1 cellular context compared by ENCODE assay signal in the genomic region with DNA sequence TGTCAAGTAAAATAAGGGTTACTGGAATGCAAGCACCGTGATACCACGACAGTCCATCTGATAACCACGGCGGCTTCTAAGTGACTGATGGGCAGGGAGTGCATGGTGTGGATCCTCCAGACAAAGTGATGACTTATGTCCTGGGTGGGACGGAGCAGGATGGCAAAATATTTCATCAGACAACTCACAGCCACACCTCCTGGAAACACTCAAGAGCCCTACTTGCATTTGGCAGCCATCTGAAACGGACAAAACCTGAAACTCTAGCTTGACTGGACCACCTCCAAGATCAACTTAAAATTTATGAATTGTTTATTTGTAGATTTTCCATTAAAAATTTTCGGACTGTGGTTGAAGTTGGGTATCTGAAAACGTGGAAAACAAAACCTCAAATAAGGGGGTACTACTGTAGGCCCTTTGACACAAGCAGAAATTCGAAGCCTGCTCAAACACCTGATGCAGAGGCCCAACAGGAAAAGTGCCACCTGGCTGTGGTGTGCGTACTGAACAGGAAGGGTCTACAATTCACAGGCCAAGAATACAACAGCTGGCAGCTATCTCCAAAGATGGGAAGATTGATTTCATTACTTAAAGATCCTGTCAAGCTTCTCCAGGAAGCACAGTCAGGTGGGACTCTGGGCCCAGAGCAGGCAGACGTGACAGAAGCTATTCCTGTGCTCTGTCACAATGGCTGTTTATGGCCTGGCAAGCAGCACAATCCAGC.
TF ChIP-seq lines count a peak whose summit lies in the region.

No MANE protein-coding gene starts in this region.

TF ChIP-seq in K562, 482 proteins besides CTCF, POLR2A, EP300 and RAD21 (continues in another document):
- TF ChIP-seq, protein P1, sequence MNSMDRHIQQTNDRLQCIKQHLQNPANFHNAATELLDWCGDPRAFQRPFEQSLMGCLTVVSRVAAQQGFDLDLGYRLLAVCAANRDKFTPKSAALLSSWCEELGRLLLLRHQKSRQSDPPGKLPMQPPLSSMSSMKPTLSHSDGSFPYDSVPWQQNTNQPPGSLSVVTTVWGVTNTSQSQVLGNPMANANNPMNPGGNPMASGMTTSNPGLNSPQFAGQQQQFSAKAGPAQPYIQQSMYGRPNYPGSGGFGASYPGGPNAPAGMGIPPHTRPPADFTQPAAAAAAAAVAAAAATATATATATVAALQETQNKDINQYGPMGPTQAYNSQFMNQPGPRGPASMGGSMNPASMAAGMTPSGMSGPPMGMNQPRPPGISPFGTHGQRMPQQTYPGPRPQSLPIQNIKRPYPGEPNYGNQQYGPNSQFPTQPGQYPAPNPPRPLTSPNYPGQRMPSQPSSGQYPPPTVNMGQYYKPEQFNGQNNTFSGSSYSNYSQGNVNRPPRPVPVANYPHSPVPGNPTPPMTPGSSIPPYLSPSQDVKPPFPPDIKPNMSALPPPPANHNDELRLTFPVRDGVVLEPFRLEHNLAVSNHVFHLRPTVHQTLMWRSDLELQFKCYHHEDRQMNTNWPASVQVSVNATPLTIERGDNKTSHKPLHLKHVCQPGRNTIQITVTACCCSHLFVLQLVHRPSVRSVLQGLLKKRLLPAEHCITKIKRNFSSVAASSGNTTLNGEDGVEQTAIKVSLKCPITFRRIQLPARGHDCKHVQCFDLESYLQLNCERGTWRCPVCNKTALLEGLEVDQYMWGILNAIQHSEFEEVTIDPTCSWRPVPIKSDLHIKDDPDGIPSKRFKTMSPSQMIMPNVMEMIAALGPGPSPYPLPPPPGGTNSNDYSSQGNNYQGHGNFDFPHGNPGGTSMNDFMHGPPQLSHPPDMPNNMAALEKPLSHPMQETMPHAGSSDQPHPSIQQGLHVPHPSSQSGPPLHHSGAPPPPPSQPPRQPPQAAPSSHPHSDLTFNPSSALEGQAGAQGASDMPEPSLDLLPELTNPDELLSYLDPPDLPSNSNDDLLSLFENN (IDR thresholded peaks at IDR 0.05; ENCODE audit: low read depth in 2 of 2, low read length in 2 of 2), result no peak
- TF ChIP-seq U2AF1 (optimal IDR thresholded peaks at IDR 0.05; ENCODE audit: low read depth, low read length), result no peak
- TF ChIP-seq SIX5 (IDR thresholded peaks at IDR 0.05; ENCODE audit: borderline replicate concordance in 1 of 2, insufficient read depth in 1 of 2, low read depth in 1 of 2, low read length in 2 of 2), result no peak
- TF ChIP-seq LARP7 (IDR thresholded peaks at IDR 0.05), result no peak
- TF ChIP-seq RBBP5 (IDR thresholded peaks at IDR 0.05; ENCODE audit: borderline replicate concordance, insufficient read depth, low read length, poor library complexity, severe bottlenecking), result no peak
- TF ChIP-seq, protein P2, sequence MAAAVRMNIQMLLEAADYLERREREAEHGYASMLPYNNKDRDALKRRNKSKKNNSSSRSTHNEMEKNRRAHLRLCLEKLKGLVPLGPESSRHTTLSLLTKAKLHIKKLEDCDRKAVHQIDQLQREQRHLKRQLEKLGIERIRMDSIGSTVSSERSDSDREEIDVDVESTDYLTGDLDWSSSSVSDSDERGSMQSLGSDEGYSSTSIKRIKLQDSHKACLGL (CRISPR knock-in tag; IDR thresholded peaks at IDR 0.05; ENCODE audit: borderline replicate concordance, poor library complexity, severe bottlenecking), result no peak
- no peak for TF ChIP-seq TCFL5 (CRISPR knock-in tag; conservative IDR thresholded peaks at IDR 0.05)
- no peak for TF ChIP-seq SRSF7 (optimal IDR thresholded peaks at IDR 0.05; ENCODE audit: low read depth, low read length)
- TF ChIP-seq TAF15 (IDR thresholded peaks at IDR 0.05; ENCODE audit: low read depth, low read length), result no peak
- no peak for TF ChIP-seq BDP1 (IDR thresholded peaks at IDR 0.05; ENCODE audit: insufficient read depth, insufficient read length)
- no peak for TF ChIP-seq ZNF232 (CRISPR knock-in tag; IDR thresholded peaks at IDR 0.05)
- TF ChIP-seq PYGO2 (tag; IDR thresholded peaks at IDR 0.05), result no peak
- no peak for TF ChIP-seq THRAP3 (IDR thresholded peaks at IDR 0.05; ENCODE audit: borderline replicate concordance)
- TF ChIP-seq SPI1 (IDR thresholded peaks at IDR 0.05; ENCODE audit: borderline replicate concordance, low read depth, low read length), result no peak
- TF ChIP-seq RAD51 (IDR thresholded peaks at IDR 0.05; ENCODE audit: borderline replicate concordance, low read depth), result no peak
- no peak for TF ChIP-seq MTA1 (IDR thresholded peaks at IDR 0.05; ENCODE audit: borderline replicate concordance)
- peak; percentile 56; the same call in 1 of the 2 replicates for TF ChIP-seq JUN (IDR thresholded peaks at IDR 0.05; ENCODE audit: borderline replicate concordance, low read depth, low read length)
- TF ChIP-seq JUN (CRISPR knock-in tag; IDR thresholded peaks at IDR 0.05; ENCODE audit: borderline replicate concordance), result no peak
- TF ChIP-seq KAT7 (CRISPR knock-in tag; IDR thresholded peaks at IDR 0.05; ENCODE audit: borderline replicate concordance), result no peak
- no peak for TF ChIP-seq ZSCAN29 (IDR thresholded peaks at IDR 0.05)
- TF ChIP-seq, protein P3, sequence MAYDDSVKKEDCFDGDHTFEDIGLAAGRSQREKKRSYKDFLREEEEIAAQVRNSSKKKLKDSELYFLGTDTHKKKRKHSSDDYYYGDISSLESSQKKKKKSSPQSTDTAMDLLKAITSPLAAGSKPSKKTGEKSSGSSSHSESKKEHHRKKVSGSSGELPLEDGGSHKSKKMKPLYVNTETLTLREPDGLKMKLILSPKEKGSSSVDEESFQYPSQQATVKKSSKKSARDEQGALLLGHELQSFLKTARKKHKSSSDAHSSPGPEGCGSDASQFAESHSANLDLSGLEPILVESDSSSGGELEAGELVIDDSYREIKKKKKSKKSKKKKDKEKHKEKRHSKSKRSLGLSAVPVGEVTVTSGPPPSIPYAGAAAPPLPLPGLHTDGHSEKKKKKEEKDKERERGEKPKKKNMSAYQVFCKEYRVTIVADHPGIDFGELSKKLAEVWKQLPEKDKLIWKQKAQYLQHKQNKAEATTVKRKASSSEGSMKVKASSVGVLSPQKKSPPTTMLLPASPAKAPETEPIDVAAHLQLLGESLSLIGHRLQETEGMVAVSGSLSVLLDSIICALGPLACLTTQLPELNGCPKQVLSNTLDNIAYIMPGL (CRISPR knock-in tag; IDR thresholded peaks at IDR 0.05), result no peak
- TF ChIP-seq KLF6 (CRISPR knock-in tag; IDR thresholded peaks at IDR 0.05; ENCODE audit: borderline replicate concordance), result peak; percentile 47; the same call in 1 of the 2 replicates
- TF ChIP-seq RFX5 (IDR thresholded peaks at IDR 0.05; ENCODE audit: low read depth, low read length), result no peak
- TF ChIP-seq, protein P4, sequence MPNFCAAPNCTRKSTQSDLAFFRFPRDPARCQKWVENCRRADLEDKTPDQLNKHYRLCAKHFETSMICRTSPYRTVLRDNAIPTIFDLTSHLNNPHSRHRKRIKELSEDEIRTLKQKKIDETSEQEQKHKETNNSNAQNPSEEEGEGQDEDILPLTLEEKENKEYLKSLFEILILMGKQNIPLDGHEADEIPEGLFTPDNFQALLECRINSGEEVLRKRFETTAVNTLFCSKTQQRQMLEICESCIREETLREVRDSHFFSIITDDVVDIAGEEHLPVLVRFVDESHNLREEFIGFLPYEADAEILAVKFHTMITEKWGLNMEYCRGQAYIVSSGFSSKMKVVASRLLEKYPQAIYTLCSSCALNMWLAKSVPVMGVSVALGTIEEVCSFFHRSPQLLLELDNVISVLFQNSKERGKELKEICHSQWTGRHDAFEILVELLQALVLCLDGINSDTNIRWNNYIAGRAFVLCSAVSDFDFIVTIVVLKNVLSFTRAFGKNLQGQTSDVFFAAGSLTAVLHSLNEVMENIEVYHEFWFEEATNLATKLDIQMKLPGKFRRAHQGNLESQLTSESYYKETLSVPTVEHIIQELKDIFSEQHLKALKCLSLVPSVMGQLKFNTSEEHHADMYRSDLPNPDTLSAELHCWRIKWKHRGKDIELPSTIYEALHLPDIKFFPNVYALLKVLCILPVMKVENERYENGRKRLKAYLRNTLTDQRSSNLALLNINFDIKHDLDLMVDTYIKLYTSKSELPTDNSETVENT (CRISPR knock-in tag; IDR thresholded peaks at IDR 0.05), result no peak
- peak; percentile 47 for TF ChIP-seq GABPA (tag; conservative IDR thresholded peaks at IDR 0.05; ENCODE audit: low read depth)
- TF ChIP-seq, protein P5, sequence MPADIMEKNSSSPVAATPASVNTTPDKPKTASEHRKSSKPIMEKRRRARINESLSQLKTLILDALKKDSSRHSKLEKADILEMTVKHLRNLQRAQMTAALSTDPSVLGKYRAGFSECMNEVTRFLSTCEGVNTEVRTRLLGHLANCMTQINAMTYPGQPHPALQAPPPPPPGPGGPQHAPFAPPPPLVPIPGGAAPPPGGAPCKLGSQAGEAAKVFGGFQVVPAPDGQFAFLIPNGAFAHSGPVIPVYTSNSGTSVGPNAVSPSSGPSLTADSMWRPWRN (IDR thresholded peaks at IDR 0.05; ENCODE audit: low read depth), result no peak
- TF ChIP-seq ZFPM2 (CRISPR knock-in tag; IDR thresholded peaks at IDR 0.05), result no peak
- TF ChIP-seq EZH2 (IDR thresholded peaks at IDR 0.05; ENCODE audit: borderline replicate concordance, low read depth, low read length), result no peak
- TF ChIP-seq, protein P6, sequence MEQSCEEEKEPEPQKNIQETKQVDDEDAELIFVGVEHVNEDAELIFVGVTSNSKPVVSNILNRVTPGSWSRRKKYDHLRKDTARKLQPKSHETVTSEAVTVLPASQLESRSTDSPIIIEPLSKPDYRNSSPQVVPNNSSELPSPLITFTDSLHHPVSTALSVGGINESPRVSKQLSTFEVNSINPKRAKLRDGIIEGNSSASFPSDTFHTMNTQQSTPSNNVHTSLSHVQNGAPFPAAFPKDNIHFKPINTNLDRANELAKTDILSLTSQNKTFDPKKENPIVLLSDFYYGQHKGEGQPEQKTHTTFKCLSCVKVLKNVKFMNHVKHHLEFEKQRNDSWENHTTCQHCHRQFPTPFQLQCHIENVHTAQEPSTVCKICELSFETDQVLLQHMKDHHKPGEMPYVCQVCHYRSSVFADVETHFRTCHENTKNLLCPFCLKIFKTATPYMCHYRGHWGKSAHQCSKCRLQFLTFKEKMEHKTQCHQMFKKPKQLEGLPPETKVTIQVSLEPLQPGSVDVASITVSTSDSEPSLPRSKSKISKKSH (CRISPR knock-in tag; IDR thresholded peaks at IDR 0.05), result no peak
- no peak for TF ChIP-seq CBFB (CRISPR knock-in tag; IDR thresholded peaks at IDR 0.05)
- TF ChIP-seq U2AF2 (optimal IDR thresholded peaks at IDR 0.05; ENCODE audit: low read depth, low read length), result no peak
- TF ChIP-seq, protein P7, sequence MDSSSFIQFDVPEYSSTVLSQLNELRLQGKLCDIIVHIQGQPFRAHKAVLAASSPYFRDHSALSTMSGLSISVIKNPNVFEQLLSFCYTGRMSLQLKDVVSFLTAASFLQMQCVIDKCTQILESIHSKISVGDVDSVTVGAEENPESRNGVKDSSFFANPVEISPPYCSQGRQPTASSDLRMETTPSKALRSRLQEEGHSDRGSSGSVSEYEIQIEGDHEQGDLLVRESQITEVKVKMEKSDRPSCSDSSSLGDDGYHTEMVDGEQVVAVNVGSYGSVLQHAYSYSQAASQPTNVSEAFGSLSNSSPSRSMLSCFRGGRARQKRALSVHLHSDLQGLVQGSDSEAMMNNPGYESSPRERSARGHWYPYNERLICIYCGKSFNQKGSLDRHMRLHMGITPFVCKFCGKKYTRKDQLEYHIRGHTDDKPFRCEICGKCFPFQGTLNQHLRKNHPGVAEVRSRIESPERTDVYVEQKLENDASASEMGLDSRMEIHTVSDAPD (CRISPR knock-in tag; IDR thresholded peaks at IDR 0.05), result no peak
- TF ChIP-seq ZNF778 (CRISPR knock-in tag; IDR thresholded peaks at IDR 0.05), result no peak
- no peak for TF ChIP-seq E2F3 (CRISPR knock-in tag; IDR thresholded peaks at IDR 0.05)
- TF ChIP-seq, protein P8, sequence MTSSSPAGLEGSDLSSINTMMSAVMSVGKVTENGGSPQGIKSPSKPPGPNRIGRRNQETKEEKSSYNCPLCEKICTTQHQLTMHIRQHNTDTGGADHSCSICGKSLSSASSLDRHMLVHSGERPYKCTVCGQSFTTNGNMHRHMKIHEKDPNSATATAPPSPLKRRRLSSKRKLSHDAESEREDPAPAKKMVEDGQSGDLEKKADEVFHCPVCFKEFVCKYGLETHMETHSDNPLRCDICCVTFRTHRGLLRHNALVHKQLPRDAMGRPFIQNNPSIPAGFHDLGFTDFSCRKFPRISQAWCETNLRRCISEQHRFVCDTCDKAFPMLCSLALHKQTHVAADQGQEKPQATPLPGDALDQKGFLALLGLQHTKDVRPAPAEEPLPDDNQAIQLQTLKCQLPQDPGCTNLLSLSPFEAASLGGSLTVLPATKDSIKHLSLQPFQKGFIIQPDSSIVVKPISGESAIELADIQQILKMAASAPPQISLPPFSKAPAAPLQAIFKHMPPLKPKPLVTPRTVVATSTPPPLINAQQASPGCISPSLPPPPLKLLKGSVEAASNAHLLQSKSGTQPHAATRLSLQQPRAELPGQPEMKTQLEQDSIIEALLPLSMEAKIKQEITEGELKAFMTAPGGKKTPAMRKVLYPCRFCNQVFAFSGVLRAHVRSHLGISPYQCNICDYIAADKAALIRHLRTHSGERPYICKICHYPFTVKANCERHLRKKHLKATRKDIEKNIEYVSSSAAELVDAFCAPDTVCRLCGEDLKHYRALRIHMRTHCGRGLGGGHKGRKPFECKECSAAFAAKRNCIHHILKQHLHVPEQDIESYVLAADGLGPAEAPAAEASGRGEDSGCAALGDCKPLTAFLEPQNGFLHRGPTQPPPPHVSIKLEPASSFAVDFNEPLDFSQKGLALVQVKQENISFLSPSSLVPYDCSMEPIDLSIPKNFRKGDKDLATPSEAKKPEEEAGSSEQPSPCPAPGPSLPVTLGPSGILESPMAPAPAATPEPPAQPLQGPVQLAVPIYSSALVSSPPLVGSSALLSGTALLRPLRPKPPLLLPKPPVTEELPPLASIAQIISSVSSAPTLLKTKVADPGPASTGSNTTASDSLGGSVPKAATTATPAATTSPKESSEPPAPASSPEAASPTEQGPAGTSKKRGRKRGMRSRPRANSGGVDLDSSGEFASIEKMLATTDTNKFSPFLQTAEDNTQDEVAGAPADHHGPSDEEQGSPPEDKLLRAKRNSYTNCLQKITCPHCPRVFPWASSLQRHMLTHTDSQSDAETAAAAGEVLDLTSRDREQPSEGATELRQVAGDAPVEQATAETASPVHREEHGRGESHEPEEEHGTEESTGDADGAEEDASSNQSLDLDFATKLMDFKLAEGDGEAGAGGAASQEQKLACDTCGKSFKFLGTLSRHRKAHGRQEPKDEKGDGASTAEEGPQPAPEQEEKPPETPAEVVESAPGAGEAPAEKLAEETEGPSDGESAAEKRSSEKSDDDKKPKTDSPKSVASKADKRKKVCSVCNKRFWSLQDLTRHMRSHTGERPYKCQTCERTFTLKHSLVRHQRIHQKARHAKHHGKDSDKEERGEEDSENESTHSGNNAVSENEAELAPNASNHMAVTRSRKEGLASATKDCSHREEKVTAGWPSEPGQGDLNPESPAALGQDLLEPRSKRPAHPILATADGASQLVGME (CRISPR knock-in tag; IDR thresholded peaks at IDR 0.05), result no peak; the same call in 1 of the 2 replicates
- TF ChIP-seq ZNF197 (CRISPR knock-in tag; IDR thresholded peaks at IDR 0.05; ENCODE audit: low read depth), result peak; percentile 74; the same call in 1 of the 2 replicates
- TF ChIP-seq HNRNPUL1 (IDR thresholded peaks at IDR 0.05; ENCODE audit: low read length), result no peak
- no peak for TF ChIP-seq MAFG (tag; conservative IDR thresholded peaks at IDR 0.05)
- TF ChIP-seq XRCC4 (IDR thresholded peaks at IDR 0.05; ENCODE audit: extremely low read depth, insufficient read depth, insufficient read length), result no peak
- TF ChIP-seq CBFA2T2 (conservative IDR thresholded peaks at IDR 0.05), result no peak
- peak; percentile 98 for TF ChIP-seq ZNF589 (CRISPR knock-in tag; IDR thresholded peaks at IDR 0.05; ENCODE audit: low read depth)
- peak; percentile 65 for TF ChIP-seq JUND (IDR thresholded peaks at IDR 0.05; ENCODE audit: borderline replicate concordance, low read depth, low read length)
- peak; percentile 10; the same call in 1 of the 3 replicates for TF ChIP-seq JUND (tag; IDR thresholded peaks at IDR 0.05; ENCODE audit: borderline replicate concordance, low read depth, low read length)
- no peak for TF ChIP-seq GATA2 (CRISPR knock-in tag; IDR thresholded peaks at IDR 0.05)
- peak; percentile 31; the same call in 1 of the 2 replicates for TF ChIP-seq SOX6 (IDR thresholded peaks at IDR 0.05)
- TF ChIP-seq MCM7 (IDR thresholded peaks at IDR 0.05), result no peak
- no peak for TF ChIP-seq MCM3 (IDR thresholded peaks at IDR 0.05)
